Comparison of ENCODE assay signal across 11 cellular contexts in the genomic region with DNA sequence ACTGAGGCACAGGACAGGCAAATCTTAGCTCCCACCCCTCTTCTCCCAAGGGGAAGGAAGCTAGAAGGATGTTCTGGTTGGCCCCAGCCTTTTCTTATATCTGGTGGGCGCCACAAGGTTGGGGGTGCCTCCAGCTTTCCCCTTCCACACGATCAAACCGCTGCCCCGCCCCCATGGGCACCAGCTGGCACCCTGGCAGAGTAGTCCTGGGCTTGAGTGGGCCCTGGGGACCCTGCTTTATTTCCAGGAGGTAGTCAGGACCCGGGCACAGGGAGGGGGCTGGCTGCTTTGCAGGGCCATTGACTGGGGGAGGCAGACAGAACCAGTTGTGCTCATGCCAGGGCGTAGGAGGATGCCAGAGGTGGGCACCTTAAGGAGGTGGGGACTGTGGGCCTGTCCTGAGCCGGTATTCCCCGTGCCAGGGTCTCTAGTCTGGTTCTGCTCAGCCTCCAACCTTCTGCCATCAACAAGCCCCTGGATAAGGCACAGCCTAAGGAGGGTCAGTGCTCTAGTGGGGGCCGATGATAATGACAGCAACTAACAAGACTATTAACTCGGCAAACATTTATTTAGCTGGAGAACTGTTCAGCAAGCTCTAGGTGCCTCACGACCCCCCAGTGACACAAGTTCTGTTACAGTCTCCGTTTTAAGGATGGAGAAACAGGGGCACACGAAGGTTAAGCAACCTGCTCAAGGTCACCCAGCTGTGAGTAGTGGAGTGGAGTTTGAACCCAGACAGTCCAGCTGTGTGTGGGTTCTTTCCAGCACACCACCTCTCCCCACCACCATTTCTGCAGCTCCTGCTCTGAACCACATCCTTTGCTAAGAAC. TPM values are rescaled to one million over a fixed set of nuclear protein-coding genes. Genes with fewer than 3 reads are reported as not detected.
DNase-seq lines count a peak whose midpoint lies in the region; ATAC-seq and TF ChIP-seq lines count a peak whose summit lies in the region.
"Had no signal": no experiment of that assay in that cellular context is flagged by ENCODE, and none has a peak within 500 bp of the region (broad histone marks: within the 10 kb centered on the region; RNA-seq: fewer than 3 reads in every experiment).

No MANE protein-coding gene starts in this region.

- H3K27me3 Mint-ChIP-seq in T-helper 17 cell = peaks cover 17% of the 10 kb centered on the region
- peaks cover 36% of the 10 kb centered on the region for H3K27me3 Mint-ChIP-seq in activated CD8-positive, alpha-beta T cell treated with anti-CD3 and anti-CD28 coated beads, Interleukin-2, amount 10 ng/mL, durations not matched to agents 7 days and 5 days (ENCODE audit: low read depth)

- H3K27ac ChIP-seq in C4-2B = peak overlapping the region; percentile 76
- no peak overlapping the region for H3K27ac ChIP-seq in HUES64 (ENCODE audit: low read depth, low read length)
- H3K27ac ChIP-seq in mucosa of rectum (ENCODE audit: low read depth in 2 of 2, low read length in 2 of 2) = no peak overlapping the region

- DNase-seq in T-helper 17 cell = no peak
- no peak for DNase-seq in activated CD8-positive, alpha-beta T cell treated with anti-CD3 and anti-CD28 coated beads, Interleukin-2, amount 10 ng/mL, durations not matched to agents 7 days and 5 days
- DNase-seq in activated CD4-positive, alpha-beta T cell treated with anti-CD3 and anti-CD28 coated beads for 48 hours = no peak
- no peak for DNase-seq in BE2C
- DNase-seq: natural killer cell, NCI-H2227 treated with DMSO at 0.1 percent for 48 hours had no signal

- peaks cover 23% of the 10 kb centered on the region for H3K4me1 Mint-ChIP-seq in T-helper 17 cell
- H3K4me1 Mint-ChIP-seq in activated CD8-positive, alpha-beta T cell treated with anti-CD3 and anti-CD28 coated beads, Interleukin-2, amount 10 ng/mL, durations not matched to agents 7 days and 5 days (ENCODE audit: low read depth) = peaks cover 22% of the 10 kb centered on the region

- no peaks in the 10 kb centered on the region for H3K9me3 Mint-ChIP-seq in activated CD8-positive, alpha-beta T cell treated with anti-CD3 and anti-CD28 coated beads, Interleukin-2, amount 10 ng/mL, durations not matched to agents 7 days and 5 days (ENCODE audit: insufficient read depth)
- H3K9me3 Mint-ChIP-seq: natural killer cell; stimulated activated naive CD8-positive, alpha-beta T cell treated with anti-CD3 and anti-CD28 coated beads, Interleukin-15, Interleukin-2, amounts not matched to agents 100 ng/mL and 50 ng/mL, for 24 hours had no signal

- H3K36me3 Mint-ChIP-seq in T-helper 17 cell (ENCODE audit: low read depth) = no peaks in the 10 kb centered on the region
- H3K36me3 Mint-ChIP-seq in activated CD8-positive, alpha-beta T cell treated with anti-CD3 and anti-CD28 coated beads, Interleukin-2, amount 10 ng/mL, durations not matched to agents 7 days and 5 days (ENCODE audit: low read depth) = no peaks in the 10 kb centered on the region
- H3K36me3 Mint-ChIP-seq: natural killer cell had no signal

- peaks cover 83% of the 10 kb centered on the region for H3K27me3 ChIP-seq in HUES64 (ENCODE audit: insufficient read depth, low read length)
- H3K27me3 ChIP-seq in mucosa of rectum (ENCODE audit: control insufficient read depth in 2 of 2, insufficient read depth in 2 of 2, low read length in 2 of 2) = peaks cover 5 to 12% of the 10 kb centered on the region in 2 donors
- H3K27me3 ChIP-seq in BE2C = peaks cover 9% of the 10 kb centered on the region

- no peak overlapping the region for H3K27ac Mint-ChIP-seq in T-helper 17 cell
- no peak overlapping the region for H3K27ac Mint-ChIP-seq in activated CD8-positive, alpha-beta T cell treated with anti-CD3 and anti-CD28 coated beads, Interleukin-2, amount 10 ng/mL, durations not matched to agents 7 days and 5 days

- H3K4me3 ChIP-seq in HUES64 (ENCODE audit: low read length) (peak overlapping the region; percentile 66; the same call in 1 of the 2 replicates), mucosa of rectum (ENCODE audit: low read length in 2 of 2) (peak overlapping the region; percentile 66 to 80), BE2C (ENCODE audit: low read depth, low read length) (no peak overlapping the region)

- no peak overlapping the region for H3K9ac ChIP-seq in HUES64 (ENCODE audit: low read depth, low read length)
- H3K9ac ChIP-seq in mucosa of rectum (ENCODE audit: low read depth in 1 of 2, low read length in 2 of 2) = peak overlapping the region in 1 of 2 donors; percentile 47

- H3K36me3 ChIP-seq in HUES64 (ENCODE audit: insufficient read depth, low read length) = no peaks in the 10 kb centered on the region
- no peaks in the 10 kb centered on the region for H3K36me3 ChIP-seq in mucosa of rectum (ENCODE audit: control insufficient read depth in 2 of 2, insufficient read depth in 2 of 2, low read length in 2 of 2)
- H3K36me3 ChIP-seq in BE2C = no peaks in the 10 kb centered on the region

- WGBS in HUES64 = 63% methylated on average over 13 of the region's 13 CpGs

- H3K4me1 ChIP-seq in HUES64 (ENCODE audit: insufficient read depth, low read length) = no peaks in the 10 kb centered on the region; the same call in 1 of the 2 replicates
- peaks cover 24 to 28% of the 10 kb centered on the region in 2 donors for H3K4me1 ChIP-seq in mucosa of rectum (ENCODE audit: control insufficient read depth in 2 of 2, insufficient read depth in 2 of 2, low read length in 2 of 2)
- H3K4me1 ChIP-seq in BE2C = peaks cover 7% of the 10 kb centered on the region

- TF ChIP-seq CTCF in C4-2B (conservative IDR thresholded peaks at IDR 0.05) (no peak), BE2C (IDR thresholded peaks at IDR 0.05; ENCODE audit: low read depth, low read length) (no peak)

- H3K4me3 Mint-ChIP-seq in T-helper 17 cell = peak overlapping the region; percentile 9
- H3K4me3 Mint-ChIP-seq in activated CD8-positive, alpha-beta T cell treated with anti-CD3 and anti-CD28 coated beads, Interleukin-2, amount 10 ng/mL, durations not matched to agents 7 days and 5 days = no peak overlapping the region

- POLR2A ChIA-PET in activated CD8-positive, alpha-beta T cell treated with anti-CD3 and anti-CD28 coated beads, Interleukin-2, amount 10 ng/mL, durations not matched to agents 7 days and 5 days (lab: Charles Lee) = interaction anchor here (1.0 to 1.3 kb wide), 2 partner anchors 52 to 111 kb away, joined by 3 read pairs; partner anchors contain the start of gene MIEN1

- H3K9me3 ChIP-seq in HUES64 (ENCODE audit: insufficient read depth, low read depth, low read length) (no peaks in the 10 kb centered on the region), T-helper 17 cell (ENCODE audit: control insufficient read depth, low read length, poor library complexity, severe bottlenecking) (no peaks in the 10 kb centered on the region), mucosa of rectum (ENCODE audit: control insufficient read depth in 2 of 2, low read length in 2 of 2) (no peaks in the 10 kb centered on the region), BE2C (no peaks in the 10 kb centered on the region; the same call in 1 of the 2 replicates)

- CTCF ChIA-PET in activated CD8-positive, alpha-beta T cell treated with anti-CD3 and anti-CD28 coated beads, Interleukin-2, amount 10 ng/mL, durations not matched to agents 7 days and 5 days (lab: Charles Lee) = interaction anchor here (0.6 to 8.9 kb wide), 11 partner anchors 10 to 413 kb away, joined by 3 to 195 read pairs (median 4); partner anchors contain the start of genes MIEN1, PNMT, STARD3 and TCAP

- no peak for ATAC-seq in T-helper 17 cell
- ATAC-seq in activated CD4-positive, CD25-positive, alpha-beta regulatory T cell treated with anti-CD3 and anti-CD28 coated beads, Interleukin-2, amount 50 U/mL, for 24 hours = no peak
- ATAC-seq in activated CD8-positive, alpha-beta T cell treated with anti-CD3 and anti-CD28 coated beads, Interleukin-2, amount 10 ng/mL, durations not matched to agents 7 days and 5 days = no peak
- ATAC-seq: natural killer cell had no signal

RNA-seq across cellular contexts. Expression of gene PPP1R1B, which starts 7.6 kb away (rescaled TPM):
- polyA plus RNA-seq in HUES64 (2013, experiment 1 of 2) = 4.8 TPM
- 3.7 TPM for polyA plus RNA-seq in HUES64 (2013, experiment 2 of 2)
- under 1 TPM; 0.22 to 0.42 TPM for total RNA-seq in T-helper 17 cell
- total RNA-seq in activated CD8-positive, alpha-beta T cell treated with anti-CD3 and anti-CD28 coated beads, Interleukin-2, amount 10 ng/mL, durations not matched to agents 7 days and 5 days = not detected
- polyA plus RNA-seq in BE2C (2012; ENCODE audit: insufficient read depth, insufficient read length, low read depth) = not detected
- total RNA-seq: natural killer cell had no signal

RNA-seq across cellular contexts. Expression of gene NEUROD2, which starts 11.5 kb away (rescaled TPM):
- polyA plus RNA-seq in HUES64 (2013, experiment 1 of 2) = not detected
- polyA plus RNA-seq in HUES64 (2013, experiment 2 of 2) = not detected
- not detected for total RNA-seq in T-helper 17 cell
- total RNA-seq in activated CD8-positive, alpha-beta T cell treated with anti-CD3 and anti-CD28 coated beads, Interleukin-2, amount 10 ng/mL, durations not matched to agents 7 days and 5 days = not detected
- not detected for polyA plus RNA-seq in BE2C (2012; ENCODE audit: insufficient read depth, insufficient read length, low read depth)
- total RNA-seq: natural killer cell had no signal

RNA-seq across cellular contexts. Expression of gene STARD3, which starts 17.8 kb away (rescaled TPM):
- 31.9 TPM for polyA plus RNA-seq in HUES64 (2013, experiment 1 of 2)
- 33.5 TPM for polyA plus RNA-seq in HUES64 (2013, experiment 2 of 2)
- 10 to 100 TPM; 60.9 to 67.2 TPM for total RNA-seq in T-helper 17 cell
- total RNA-seq in activated CD8-positive, alpha-beta T cell treated with anti-CD3 and anti-CD28 coated beads, Interleukin-2, amount 10 ng/mL, durations not matched to agents 7 days and 5 days = 10 to 100 TPM; 69.0 to 72.1 TPM
- polyA plus RNA-seq in BE2C (2012; ENCODE audit: insufficient read depth, insufficient read length, low read depth) = 136 TPM

RNA-seq across cellular contexts. Expression of gene TCAP, which starts 46.0 kb away (rescaled TPM):
- 0.40 TPM for polyA plus RNA-seq in HUES64 (2013, experiment 1 of 2)
- polyA plus RNA-seq in HUES64 (2013, experiment 2 of 2) = 0.32 TPM
- total RNA-seq in T-helper 17 cell = 1 to 10 TPM; 1.5 to 3.1 TPM
- total RNA-seq in activated CD8-positive, alpha-beta T cell treated with anti-CD3 and anti-CD28 coated beads, Interleukin-2, amount 10 ng/mL, durations not matched to agents 7 days and 5 days = 1 to 10 TPM; 1.3 to 1.8 TPM
- 4.4 TPM for polyA plus RNA-seq in BE2C (2012; ENCODE audit: insufficient read depth, insufficient read length, low read depth)

RNA-seq across cellular contexts. Expression of gene PNMT, which starts 49.1 kb away (rescaled TPM):
- polyA plus RNA-seq in HUES64 (2013, experiment 1 of 2) = 2.9 TPM
- 1.9 TPM for polyA plus RNA-seq in HUES64 (2013, experiment 2 of 2)
- total RNA-seq in T-helper 17 cell = not detected
- total RNA-seq in activated CD8-positive, alpha-beta T cell treated with anti-CD3 and anti-CD28 coated beads, Interleukin-2, amount 10 ng/mL, durations not matched to agents 7 days and 5 days = not detected
- 2.8 TPM for polyA plus RNA-seq in BE2C (2012; ENCODE audit: insufficient read depth, insufficient read length, low read depth)
